8 cellular contexts compared by ENCODE assay signal in genomic region chr15:62059818-62060115, GRCh38. TPM values are rescaled to one million over a fixed set of nuclear protein-coding genes. Genes with fewer than 3 reads are reported as not detected.
A peak's percentile ranks its signal among the peaks of the same experiment; 100 is the strongest.
DNase-seq lines count a peak whose midpoint lies in the region; ATAC-seq and TF ChIP-seq lines count a peak whose summit lies in the region.

No MANE protein-coding gene starts in this region.

- peaks cover 19% of the 10 kb centered on the region for H3K4me1 ChIP-seq in DOHH2 (ENCODE audit: control insufficient read depth, low read length)
- H3K4me1 ChIP-seq in HUES6 (ENCODE audit: control insufficient read depth, insufficient read depth, low read length), result peaks cover 11% of the 10 kb centered on the region
- H3K4me1 ChIP-seq in adipocyte (ENCODE audit: control insufficient read depth, insufficient read depth, low read length), result peaks cover 9% of the 10 kb centered on the region
- no peaks in the 10 kb centered on the region for H3K4me1 ChIP-seq in right cardiac atrium (ENCODE audit: control insufficient read depth, insufficient read depth, low read length)
- peaks cover 0 to 20% (median 12%) of the 10 kb centered on the region in 4 donors for H3K4me1 ChIP-seq in sigmoid colon

- intact Hi-C loops in right cardiac atrium (cut with DNase I) (no loop called here), sigmoid colon (cut with DNase I) (no loop called here)

- no peaks in the 10 kb centered on the region for H3K9me2 ChIP-seq in DOHH2 (replicated peaks; ENCODE audit: control insufficient read depth, low read length)

- DNase-seq in SW 1271 (lab: John Stamatoyannopoulos, UW) (peak; percentile 24 to 69), adipocyte (ENCODE audit: low read depth) (peak; percentile 73), right cardiac atrium (peak; percentile 39 to 81 (median 76)), sigmoid colon (peak; percentile 66), NCI-H524 treated with DMSO at 0.1 percent for 48 hours (lab: John Stamatoyannopoulos, UW) (no peak)

- H3K4me3 ChIP-seq in DOHH2 (ENCODE audit: low read length) (peak overlapping the region; percentile 94), HUES6 (ENCODE audit: low read depth, low read length) (peak overlapping the region; percentile 86), adipocyte (ENCODE audit: low read length) (peak overlapping the region; percentile 96), right cardiac atrium (ENCODE audit: low read length) (peak overlapping the region; percentile 58), sigmoid colon (peak overlapping the region; percentile 69 to 95 (median 84))

- H3K9me3 ChIP-seq in DOHH2 (ENCODE audit: control insufficient read depth, insufficient read depth, low read length) (no peaks in the 10 kb centered on the region), HUES6 (ENCODE audit: control insufficient read depth, insufficient read depth, low read depth, low read length) (no peaks in the 10 kb centered on the region), adipocyte (ENCODE audit: control insufficient read depth, low read length) (no peaks in the 10 kb centered on the region), right cardiac atrium (ENCODE audit: control insufficient read depth, low read length) (no peaks in the 10 kb centered on the region), sigmoid colon (no peaks in the 10 kb centered on the region)

- peaks cover 45% of the 10 kb centered on the region for H3K79me2 ChIP-seq in DOHH2 (ENCODE audit: control insufficient read depth, low read length)

- under 1% methylated on average over 19 of the region's 19 CpGs for WGBS in right cardiac atrium
- WGBS in sigmoid colon, 2 donors, result 0% methylated on average over 19 of the region's 19 CpGs

- peaks cover 4% of the 10 kb centered on the region; the same call in 1 of the 2 replicates for H4K20me1 ChIP-seq in DOHH2 (ENCODE audit: control insufficient read depth, insufficient read depth, low read depth, low read length)

- TF ChIP-seq CTCF in DOHH2 (IDR thresholded peaks at IDR 0.05; ENCODE audit: low read depth, low read length, poor library complexity, severe bottlenecking) (no peak), sigmoid colon (IDR thresholded peaks at IDR 0.05) (no peak)

- peak overlapping the region; percentile 83 for H3K4me2 ChIP-seq in DOHH2 (ENCODE audit: low read length)

- ATAC-seq in GM21529 (IDR thresholded peaks at IDR 0.05; ENCODE audit: unreplicated experiment) (peak; percentile 80), right cardiac atrium (peak; percentile 76)

- H3K36me3 ChIP-seq in DOHH2 (ENCODE audit: control insufficient read depth, low read length) (peaks cover 8% of the 10 kb centered on the region; the same call in 1 of the 2 replicates), HUES6 (ENCODE audit: control insufficient read depth, insufficient read depth, low read length) (no peaks in the 10 kb centered on the region), adipocyte (ENCODE audit: control insufficient read depth, insufficient read depth, low read length, severe bottlenecking) (no peaks in the 10 kb centered on the region), sigmoid colon (no peaks in the 10 kb centered on the region)

- TF ChIP-seq POLR2A in sigmoid colon (IDR thresholded peaks at IDR 0.05), result no peak

- H3K27ac ChIP-seq in DOHH2 (ENCODE audit: low read depth, low read length) (peak overlapping the region; percentile 71), HUES6 (ENCODE audit: low read depth, low read length) (no peak overlapping the region), right cardiac atrium (ENCODE audit: low read length) (peak overlapping the region; percentile 68), sigmoid colon (peak overlapping the region; percentile 91 to 96 (median 93))

- no peak for TF ChIP-seq EP300 in sigmoid colon (IDR thresholded peaks at IDR 0.05)

- H3F3A ChIP-seq in DOHH2 (ENCODE audit: control insufficient read depth, insufficient read depth), result no peaks in the 10 kb centered on the region; the same call in 1 of the 2 replicates

- H3K27me3 ChIP-seq in DOHH2 (ENCODE audit: control insufficient read depth, low read length), result 0 out of 2 replicates have a peak, but pooled peaks cover 2% of the 10 kb centered on the region
- H3K27me3 ChIP-seq in HUES6 (ENCODE audit: control insufficient read depth, insufficient read depth, low read length), result peaks cover 51% of the 10 kb centered on the region
- H3K27me3 ChIP-seq in adipocyte (replicated peaks; ENCODE audit: control insufficient read depth, insufficient read depth, low read length), result no peaks in the 10 kb centered on the region
- no peaks in the 10 kb centered on the region for H3K27me3 ChIP-seq in right cardiac atrium (ENCODE audit: control insufficient read depth, insufficient read depth)
- H3K27me3 ChIP-seq in sigmoid colon, result peaks cover 0 to 4% (median 0%) of the 10 kb centered on the region in 3 donors

- H3K9ac ChIP-seq in HUES6 (ENCODE audit: low read length), result peak overlapping the region; percentile 66
- peak overlapping the region; percentile 86 for H3K9ac ChIP-seq in adipocyte (ENCODE audit: low read length)

RNA-seq across cellular contexts. Expression of gene VPS13C, which starts 0.5 kb away (rescaled TPM):
- total RNA-seq in right cardiac atrium (10 to 100 TPM; 33.9 to 41.3 (median 36.2) TPM), sigmoid colon (100 to 1,000 TPM in 2 of 4 donors, 10 to 100 TPM in 2; 71.5 to 112 (median 94.4) TPM)
- polyA plus RNA-seq in right cardiac atrium (14.5 TPM), sigmoid colon (10 to 100 TPM in 1 of 3 donors, 1 to 10 TPM in 2; 2.1 to 18.2 (median 6.6) TPM)

RNA-seq across cellular contexts. Expression of gene C2CD4A, which starts 7.0 kb away (rescaled TPM):
- total RNA-seq in right cardiac atrium (not detected), sigmoid colon (under 1 TPM in 1 of 4 donors, not detected in 3; 0.27 TPM)
- polyA plus RNA-seq in right cardiac atrium (0.02 TPM), sigmoid colon (1 to 10 TPM in 1 of 3 donors, under 1 TPM in 2; under 0.01 to 2.2 (median 0.23) TPM)
